In genomic region chr16:48632137-48632774, GRCh38 we compare ENCODE assay signal across 18 cellular contexts. TPM values are rescaled to one million over a fixed set of nuclear protein-coding genes. Genes with fewer than 3 reads are reported as not detected.
DNase-seq lines count a peak whose midpoint lies in the region; ATAC-seq and TF ChIP-seq lines count a peak whose summit lies in the region.
"Had no signal": no experiment of that assay in that cellular context is flagged by ENCODE, and none has a peak within 500 bp of the region (broad histone marks: within the 10 kb centered on the region; RNA-seq: fewer than 3 reads in every experiment).

No MANE protein-coding gene starts in this region.

- H3K27ac ChIP-seq in coronary artery, result no peak overlapping the region
- H3K27ac ChIP-seq: esophagus squamous epithelium had no signal

- no peak for TF ChIP-seq CTCF in coronary artery (IDR thresholded peaks at IDR 0.05)

- H3K4me3 ChIP-seq in coronary artery, result no peak overlapping the region
- H3K4me3 ChIP-seq: esophagus squamous epithelium had no signal

- H3K9me3 Mint-ChIP-seq in stimulated activated effector memory CD8-positive, alpha-beta T cell treated with anti-CD3 and anti-CD28 coated beads, Interleukin-12 subunit alpha, Interleukin-12 subunit beta, amount 100 ng/mL, for 72 hours, result no peaks in the 10 kb centered on the region
- H3K9me3 Mint-ChIP-seq: activated naive CD4-positive, alpha-beta T cell treated with anti-CD3 and anti-CD28 coated beads, Interleukin-2, amount 50 U/mL, for 72 hours; activated T-cell treated with anti-CD3 and anti-CD28 coated beads, Interleukin-2, amount 50 U/mL, for 4 hours; brain had no signal

- intact Hi-C loops in sciatic nerve (cut with DNase I), result no loop called here

- ATAC-seq in GM18861 (IDR thresholded peaks at IDR 0.05; ENCODE audit: unreplicated experiment) (peak; percentile 46), HG02798 (IDR thresholded peaks at IDR 0.05; ENCODE audit: poor library complexity, unreplicated experiment) (peak; percentile 51), HG02870 (IDR thresholded peaks at IDR 0.05; ENCODE audit: unreplicated experiment) (no peak), sciatic nerve (no peak)
- no peak for ATAC-seq in stimulated activated effector memory CD8-positive, alpha-beta T cell treated with anti-CD3 and anti-CD28 coated beads, Interleukin-12 subunit alpha, Interleukin-12 subunit beta, amount 100 ng/mL, for 72 hours
- ATAC-seq: activated naive CD4-positive, alpha-beta T cell treated with anti-CD3 and anti-CD28 coated beads, Interleukin-2, amount 50 U/mL, for 72 hours; activated T-cell treated with anti-CD3 and anti-CD28 coated beads, Interleukin-2, amount 50 U/mL, for 4 hours had no signal

- H3K4me3 Mint-ChIP-seq in stimulated activated effector memory CD8-positive, alpha-beta T cell treated with anti-CD3 and anti-CD28 coated beads, Interleukin-12 subunit alpha, Interleukin-12 subunit beta, amount 100 ng/mL, for 72 hours, result no peak overlapping the region
- H3K4me3 Mint-ChIP-seq: activated T-cell treated with anti-CD3 and anti-CD28 coated beads, Interleukin-2, amount 50 U/mL, for 4 hours; B cell; brain had no signal

- peaks cover 13% of the 10 kb centered on the region for H3K4me1 Mint-ChIP-seq in stimulated activated effector memory CD8-positive, alpha-beta T cell treated with anti-CD3 and anti-CD28 coated beads, Interleukin-12 subunit alpha, Interleukin-12 subunit beta, amount 100 ng/mL, for 72 hours

- DNase-seq in coronary artery (ENCODE audit: low spot score), result peak; percentile 47
- peak in 1 of 2 donors; percentile 41 for DNase-seq in stimulated activated effector memory CD8-positive, alpha-beta T cell treated with anti-CD3 and anti-CD28 coated beads, Interleukin-12 subunit alpha, Interleukin-12 subunit beta, amount 100 ng/mL, for 72 hours (ENCODE audit: low spot score in 2 of 2)
- no peak for DNase-seq in sciatic nerve (ENCODE audit: low spot score)
- no peak for DNase-seq in putamen (ENCODE audit: low spot score)
- DNase-seq: activated T-cell treated with anti-CD3 and anti-CD28 coated beads, Interleukin-2, amount 50 U/mL, for 4 hours; dermis blood vessel endothelial cell; esophagus squamous epithelium; GF-D8; islet precursor cell; MM.1S; NCI-H187 treated with DMSO at 0.1 percent for 48 hours; NCI-H526 had no signal

- H3K36me3 Mint-ChIP-seq in stimulated activated effector memory CD8-positive, alpha-beta T cell treated with anti-CD3 and anti-CD28 coated beads, Interleukin-12 subunit alpha, Interleukin-12 subunit beta, amount 100 ng/mL, for 72 hours, result no peaks in the 10 kb centered on the region
- H3K36me3 Mint-ChIP-seq: activated naive CD4-positive, alpha-beta T cell treated with anti-CD3 and anti-CD28 coated beads, Interleukin-2, amount 50 U/mL, for 72 hours; brain had no signal

- peak overlapping the region; percentile 1 for H3K27ac Mint-ChIP-seq in stimulated activated effector memory CD8-positive, alpha-beta T cell treated with anti-CD3 and anti-CD28 coated beads, Interleukin-12 subunit alpha, Interleukin-12 subunit beta, amount 100 ng/mL, for 72 hours
- H3K27ac Mint-ChIP-seq: B cell, brain had no signal

RNA-seq across cellular contexts. Expression of gene N4BP1, which starts 22.3 kb away (rescaled TPM):
- total RNA-seq in sciatic nerve, result 48.5 TPM

Comparison
In these comparisons a context has a peak if more than half of its experiments do, and no peak if none do; other contexts are left out.
1. ATAC-seq: peak in GM18861 (single experiment) and HG02798 (single experiment); none in stimulated activated effector memory CD8-positive, alpha-beta T cell treated with anti-CD3 and anti-CD28 coated beads, Interleukin-12 subunit alpha, Interleukin-12 subunit beta, amount 100 ng/mL, for 72 hours (single experiment), HG02870 (single experiment) and sciatic nerve (single experiment).